ENCODE assay signal across 8 cellular contexts in the genomic region with DNA sequence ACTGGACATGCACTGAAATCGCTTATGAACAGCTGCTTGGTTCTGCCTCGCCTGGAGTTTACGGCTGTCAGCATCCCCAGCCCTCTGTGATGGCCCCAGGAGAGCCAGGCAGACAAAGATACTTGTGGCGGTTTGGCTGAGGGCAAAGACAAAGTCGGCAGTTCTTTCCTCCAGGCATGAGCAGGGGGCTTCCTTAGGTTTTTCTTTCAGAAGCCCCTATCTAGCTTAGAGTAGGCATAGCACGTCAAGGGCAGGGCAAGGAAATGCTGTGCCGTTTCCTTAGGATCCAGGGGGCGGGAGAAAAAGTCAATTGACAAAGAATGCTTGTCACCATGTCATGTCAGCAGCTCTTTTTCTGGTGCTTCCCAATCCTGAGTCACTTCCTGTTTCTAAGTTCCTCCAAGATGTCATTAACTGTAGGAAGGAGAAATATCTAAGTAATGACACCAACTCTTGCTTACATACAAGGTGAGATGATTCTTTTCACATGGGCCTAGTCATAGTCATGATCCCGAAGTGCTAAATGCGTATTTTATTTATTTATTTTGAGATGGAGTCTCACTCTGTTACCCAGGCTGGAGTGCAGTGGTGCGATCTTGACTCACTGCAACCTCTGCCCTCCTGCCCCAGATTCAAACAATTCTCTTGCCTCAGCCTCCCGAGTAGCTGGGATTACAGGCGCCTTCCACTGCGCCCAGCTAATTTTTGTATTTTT.
A peak's percentile ranks its signal among the peaks of the same experiment; 100 is the strongest.
DNase-seq lines count a peak whose midpoint lies in the region; ATAC-seq and TF ChIP-seq lines count a peak whose summit lies in the region.

No MANE protein-coding gene starts in this region.

- TF ChIP-seq CTCF in AG09309 (IDR thresholded peaks at IDR 0.05; ENCODE audit: control insufficient read depth, insufficient read depth, low read depth, low read length, missing control alignments), result no peak

- H3K27ac ChIP-seq in muscle layer of colon (ENCODE audit: low read depth, low read length), result peak overlapping the region; percentile 35

- peaks cover 37% of the 10 kb centered on the region for H3K4me1 ChIP-seq in muscle layer of colon (ENCODE audit: insufficient read depth, low read length)

- no peaks in the 10 kb centered on the region for H3K9me3 ChIP-seq in muscle layer of colon (ENCODE audit: low read length)

- H3K4me3 ChIP-seq in AG09309 (ENCODE audit: control insufficient read depth, low read depth, low read length) (no peak overlapping the region), muscle layer of colon (ENCODE audit: low read depth in 1 of 2, low read length in 2 of 2) (no peak overlapping the region)

- H3K9ac ChIP-seq in muscle layer of colon (ENCODE audit: low read length), result no peak overlapping the region

- DNase-seq in AG09309 (ENCODE audit: low read depth) (peak; percentile 64), MV-4-11 (lab: John Stamatoyannopoulos, UW) (peak; percentile 85), dedifferentiated amniotic fluid mesenchymal stem cell (ENCODE audit: extremely low spot score) (peak; percentile 54), retina (no peak)

- no peak for ATAC-seq in GM21381 (IDR thresholded peaks at IDR 0.05; ENCODE audit: unreplicated experiment)
- no peak for ATAC-seq in GM21576 (IDR thresholded peaks at IDR 0.05; ENCODE audit: unreplicated experiment)
- ATAC-seq in GM18868 (IDR thresholded peaks at IDR 0.05; ENCODE audit: unreplicated experiment), result no peak

- H3K27me3 ChIP-seq in muscle layer of colon (ENCODE audit: control insufficient read depth in 1 of 2, insufficient read depth in 2 of 2, low read length in 2 of 2), result no peaks in the 10 kb centered on the region

- H3K36me3 ChIP-seq in muscle layer of colon (ENCODE audit: insufficient read depth, low read length), result peaks cover 4% of the 10 kb centered on the region
